In the genomic region with DNA sequence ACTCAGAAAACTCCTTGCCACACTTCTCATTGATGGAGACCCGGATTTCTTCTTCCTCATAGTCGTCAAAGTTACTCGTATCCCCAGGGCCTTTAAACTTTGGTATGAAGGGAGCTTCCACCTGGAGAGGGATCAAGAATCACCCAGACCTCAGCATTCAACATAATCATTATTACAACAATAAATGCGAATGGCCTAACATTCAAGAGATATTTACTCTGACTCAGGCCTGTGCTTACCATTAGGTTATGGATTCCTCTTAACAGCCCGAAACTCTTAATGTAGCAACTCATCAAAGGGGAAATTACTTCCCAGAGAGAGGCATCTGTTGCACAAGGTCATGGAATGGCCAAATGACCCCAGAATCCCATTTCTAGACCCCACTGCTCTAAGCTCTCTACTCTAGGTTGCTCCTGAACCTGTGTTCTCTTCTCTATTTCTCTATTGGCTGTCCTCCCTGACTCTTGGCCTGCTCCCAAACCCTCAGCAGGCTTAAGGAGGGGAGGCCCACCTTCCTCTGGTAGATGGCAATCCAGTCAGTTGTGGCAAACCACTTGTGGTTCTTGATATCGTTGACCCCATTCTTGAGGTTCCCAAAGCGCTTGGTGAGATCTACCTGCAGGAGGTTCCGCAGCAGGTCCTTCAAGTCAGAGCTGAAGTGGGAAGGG, we compare ENCODE assay signal across 22 cellular contexts. TPM values are rescaled to one million over a fixed set of nuclear protein-coding genes. Genes with fewer than 3 reads are reported as not detected.
DNase-seq lines count a peak whose midpoint lies in the region; ATAC-seq and TF ChIP-seq lines count a peak whose summit lies in the region.
"Had no signal": no experiment of that assay in that cellular context is flagged by ENCODE, and none has a peak within 500 bp of the region (broad histone marks: within the 10 kb centered on the region; RNA-seq: fewer than 3 reads in every experiment).

No MANE protein-coding gene starts in this region.

- H3K9me3 ChIP-seq in T-helper 17 cell (ENCODE audit: control insufficient read depth, low read length, poor library complexity, severe bottlenecking) (no peaks in the 10 kb centered on the region), adrenal gland (replicated peaks in 1 of 3) (peaks cover 0 to 5% (median 0%) of the 10 kb centered on the region in 3 donors), thyroid gland (no peaks in the 10 kb centered on the region), ascending aorta (peaks cover 5 to 7% of the 10 kb centered on the region in 2 donors)
- H3K9me3 ChIP-seq: ovary had no signal

- no peaks in the 10 kb centered on the region for H3K27me3 Mint-ChIP-seq in activated naive CD4-positive, alpha-beta T cell treated with anti-CD3 and anti-CD28 coated beads, Interleukin-2, amount 50 U/mL, for 24 hours
- H3K27me3 Mint-ChIP-seq in T-helper 17 cell (no peaks in the 10 kb centered on the region), brain (peaks cover 3% of the 10 kb centered on the region), type B pancreatic cell (no peaks in the 10 kb centered on the region)

- TF ChIP-seq CTCF in brain (conservative IDR thresholded peaks at IDR 0.05) (no peak), type B pancreatic cell (conservative IDR thresholded peaks at IDR 0.05) (no peak), adrenal gland (IDR thresholded peaks at IDR 0.05) (no peak), thyroid gland (IDR thresholded peaks at IDR 0.05) (no peak), ascending aorta (IDR thresholded peaks at IDR 0.05) (no peak)

- 94 to 97% (median 95%) methylated on average over 6 to 8 of the region's 8 CpGs for whole genome bisulfite sequencing in adrenal gland, 4 donors
- 93 to 94% methylated on average over 8 of the region's 8 CpGs for WGBS in thyroid gland, 2 donors

- intact Hi-C loops in adrenal gland (cut with DNase I) (no loop called here), thyroid gland (cut with DNase I) (no loop called here), ascending aorta (cut with DNase I) (no loop called here)

- DNase-seq in activated naive CD4-positive, alpha-beta T cell (lab: John Stamatoyannopoulos, UW), result no peak
- no peak for DNase-seq in T-helper 17 cell
- DNase-seq in type B pancreatic cell (ENCODE audit: extremely low spot score, unreplicated experiment), result no peak
- no peak for DNase-seq in adrenal gland
- DNase-seq in thyroid gland, result no peak
- DNase-seq in ascending aorta (ENCODE audit: low spot score in 2 of 2), result no peak
- DNase-seq: Caco-2; dermis blood vessel endothelial cell; foreskin melanocyte; left cardiac atrium; NCI-H1930; ovary; RPMI8226; sigmoid colon; stimulated activated naive CD4-positive, alpha-beta T cell; SW 1271; trophoblast cell had no signal

- peaks cover 23% of the 10 kb centered on the region for H3K4me1 Mint-ChIP-seq in activated naive CD4-positive, alpha-beta T cell treated with anti-CD3 and anti-CD28 coated beads, Interleukin-2, amount 50 U/mL, for 24 hours
- H3K4me1 Mint-ChIP-seq in T-helper 17 cell (peaks cover 12% of the 10 kb centered on the region), brain (peaks cover 21% of the 10 kb centered on the region), type B pancreatic cell (ENCODE audit: unreplicated experiment) (peaks cover 12% of the 10 kb centered on the region)

- H3K4me3 Mint-ChIP-seq in activated naive CD4-positive, alpha-beta T cell treated with anti-CD3 and anti-CD28 coated beads, Interleukin-2, amount 50 U/mL, for 24 hours, result peak overlapping the region; percentile 4
- H3K4me3 Mint-ChIP-seq in T-helper 17 cell (peak overlapping the region; percentile 22), brain (peak overlapping the region in 4 of 5 experiments; percentile 66 to 80 (median 69)), type B pancreatic cell (peak overlapping the region; percentile 70)

- no peaks in the 10 kb centered on the region for H3K9me3 Mint-ChIP-seq in activated naive CD4-positive, alpha-beta T cell treated with anti-CD3 and anti-CD28 coated beads, Interleukin-2, amount 50 U/mL, for 24 hours
- H3K9me3 Mint-ChIP-seq in brain (peaks cover 0 to 21% (median 15%) of the 10 kb centered on the region in 5 experiments), type B pancreatic cell (no peaks in the 10 kb centered on the region)

- no peak for ATAC-seq in T-helper 17 cell
- ATAC-seq: left cardiac atrium had no signal

- H3K4me3 ChIP-seq in adrenal gland (no peak overlapping the region), thyroid gland (replicated peaks in 1 of 3) (no peak overlapping the region), ascending aorta (no peak overlapping the region)
- H3K4me3 ChIP-seq: ovary, sigmoid colon had no signal

- H3K36me3 ChIP-seq in adrenal gland (replicated peaks in 1 of 2) (peaks cover 0 to 30% of the 10 kb centered on the region in 2 donors), thyroid gland (peaks cover 8 to 10% of the 10 kb centered on the region in 2 donors), ascending aorta (peaks cover 29 to 31% of the 10 kb centered on the region in 2 donors)
- H3K36me3 ChIP-seq: ovary had no signal

- no peaks in the 10 kb centered on the region for H3K27me3 ChIP-seq in adrenal gland
- no peaks in the 10 kb centered on the region for H3K27me3 ChIP-seq in thyroid gland
- no peaks in the 10 kb centered on the region for H3K27me3 ChIP-seq in ascending aorta
- H3K27me3 ChIP-seq: ovary, sigmoid colon had no signal

- H3K27ac ChIP-seq in adrenal gland (no peak overlapping the region), thyroid gland (no peak overlapping the region), ascending aorta (no peak overlapping the region)
- H3K27ac ChIP-seq: epithelial cell of prostate, KMS-11, ovary, VCaP had no signal

- H3K27ac Mint-ChIP-seq in activated naive CD4-positive, alpha-beta T cell treated with anti-CD3 and anti-CD28 coated beads, Interleukin-2, amount 50 U/mL, for 24 hours, result peak overlapping the region; percentile 68
- H3K27ac Mint-ChIP-seq in T-helper 17 cell (no peak overlapping the region), brain (peak overlapping the region in 2 of 5 experiments; percentile 52 to 72), type B pancreatic cell (peak overlapping the region; percentile 72)

- TF ChIP-seq POLR2A in adrenal gland (IDR thresholded peaks at IDR 0.05) (no peak), thyroid gland (IDR thresholded peaks at IDR 0.05) (no peak)

- H3K4me1 ChIP-seq in adrenal gland (replicated peaks in 1 of 2) (peaks cover 0 to 21% of the 10 kb centered on the region in 2 donors), thyroid gland (peaks cover 0 to 17% of the 10 kb centered on the region in 2 donors), ascending aorta (peaks cover 3 to 9% of the 10 kb centered on the region in 2 donors)
- H3K4me1 ChIP-seq: Caco-2 had no signal

- H3K36me3 Mint-ChIP-seq in activated naive CD4-positive, alpha-beta T cell treated with anti-CD3 and anti-CD28 coated beads, Interleukin-2, amount 50 U/mL, for 24 hours, result peaks cover 9% of the 10 kb centered on the region
- H3K36me3 Mint-ChIP-seq in T-helper 17 cell (ENCODE audit: low read depth) (peaks cover 3% of the 10 kb centered on the region), brain (peaks cover 67% of the 10 kb centered on the region), type B pancreatic cell (peaks cover 20% of the 10 kb centered on the region)

RNA-seq across cellular contexts. Expression of a gene that starts 2.7 kb away (rescaled TPM):
- total RNA-seq in T-helper 17 cell (10 to 100 TPM; 24.8 to 25.3 TPM), type B pancreatic cell (ENCODE audit: low replicate concordance) (42.7 and 55.9 TPM in 2 replicates), adrenal gland (10 to 100 TPM; 13.2 to 40.6 (median 27.2) TPM), thyroid gland (10 to 100 TPM; 15.2 to 27.3 (median 22.7) TPM), ascending aorta (9.4 TPM)
- polyA plus RNA-seq in brain (ENCODE audit: insufficient read depth, low read depth, low replicate concordance) (168 TPM), adrenal gland (10 to 100 TPM; 10.0 to 41.9 (median 28.4) TPM)

RNA-seq across cellular contexts. Expression of a gene that starts 7.7 kb away (rescaled TPM):
- total RNA-seq in T-helper 17 cell (under 1 TPM; 0.22 to 0.31 TPM), type B pancreatic cell (ENCODE audit: low replicate concordance) (not detected in 2 replicates), adrenal gland (not detected), thyroid gland (not detected), ascending aorta (not detected)
- polyA plus RNA-seq in brain (ENCODE audit: insufficient read depth, low read depth, low replicate concordance) (not detected), adrenal gland (not detected)
- total RNA-seq: Caco-2, dermis blood vessel endothelial cell, left cardiac atrium, ovary, sigmoid colon had no signal

RNA-seq across cellular contexts. Expression of a gene that starts 20.7 kb away (rescaled TPM):
- total RNA-seq in T-helper 17 cell (1 to 10 TPM in 1 of 2 donors, under 1 TPM in 1; 0.65 to 1.3 TPM), type B pancreatic cell (ENCODE audit: low replicate concordance) (3.1 and 3.6 TPM in 2 replicates), adrenal gland (10 to 100 TPM in 2 of 8 donors, 1 to 10 TPM in 6; 2.4 to 87.9 (median 3.2) TPM), thyroid gland (1 to 10 TPM; 7.9 to 9.9 (median 9.1) TPM), ascending aorta (6.0 TPM)
- polyA plus RNA-seq in brain (ENCODE audit: insufficient read depth, low read depth, low replicate concordance) (22.6 TPM), adrenal gland (1 to 10 TPM; 1.7 to 9.8 (median 4.0) TPM)

RNA-seq across cellular contexts. Expression of a gene that starts 24.3 kb away (rescaled TPM):
- 10 to 100 TPM; 35.2 to 38.5 TPM for total RNA-seq in T-helper 17 cell
- polyA plus RNA-seq in brain (ENCODE audit: insufficient read depth, low read depth, low replicate concordance), result 235 TPM
- 55.3 and 88.1 TPM in 2 replicates for total RNA-seq in type B pancreatic cell (ENCODE audit: low replicate concordance)
- total RNA-seq in adrenal gland, result 100 to 1,000 TPM; 106 to 457 (median 189) TPM
- 100 to 1,000 TPM; 145 to 352 (median 155) TPM for polyA plus RNA-seq in adrenal gland
- 10 to 100 TPM; 33.2 to 69.4 (median 55.5) TPM for total RNA-seq in thyroid gland
- 92.6 TPM for total RNA-seq in ascending aorta

RNA-seq across cellular contexts. Expression of a gene that starts 31.4 kb away (rescaled TPM):
- total RNA-seq in T-helper 17 cell, result not detected
- polyA plus RNA-seq in brain (ENCODE audit: insufficient read depth, low read depth, low replicate concordance), result 1.9 TPM
- 0.83 and 8.1 TPM in 2 replicates for total RNA-seq in type B pancreatic cell (ENCODE audit: low replicate concordance)
- total RNA-seq in adrenal gland, result under 1 TPM in 3 of 8 donors, not detected in 5; 0.63 to 0.76 (median 0.69) TPM
- polyA plus RNA-seq in adrenal gland, result 1 to 10 TPM in 1 of 3 donors, under 1 TPM in 2; 0.18 to 1.9 (median 0.27) TPM
- total RNA-seq in thyroid gland, result 1 to 10 TPM; 4.8 to 9.6 (median 6.8) TPM
- 1.7 TPM for total RNA-seq in ascending aorta
- total RNA-seq: dermis blood vessel endothelial cell had no signal

Comparison
In these comparisons a context has a peak if more than half of its experiments do, and no peak if none do; other contexts are left out.
1. H3K4me3 Mint-ChIP-seq: peak in every context shown above with its lines; median percentile 70 in type B pancreatic cell; 69 in brain; 22 in T-helper 17 cell; 4 in activated naive CD4-positive, alpha-beta T cell treated with anti-CD3 and anti-CD28 coated beads, Interleukin-2, amount 50 U/mL, for 24 hours.